Comparison of ENCODE assay signal across 20 cellular contexts in the genomic region with DNA sequence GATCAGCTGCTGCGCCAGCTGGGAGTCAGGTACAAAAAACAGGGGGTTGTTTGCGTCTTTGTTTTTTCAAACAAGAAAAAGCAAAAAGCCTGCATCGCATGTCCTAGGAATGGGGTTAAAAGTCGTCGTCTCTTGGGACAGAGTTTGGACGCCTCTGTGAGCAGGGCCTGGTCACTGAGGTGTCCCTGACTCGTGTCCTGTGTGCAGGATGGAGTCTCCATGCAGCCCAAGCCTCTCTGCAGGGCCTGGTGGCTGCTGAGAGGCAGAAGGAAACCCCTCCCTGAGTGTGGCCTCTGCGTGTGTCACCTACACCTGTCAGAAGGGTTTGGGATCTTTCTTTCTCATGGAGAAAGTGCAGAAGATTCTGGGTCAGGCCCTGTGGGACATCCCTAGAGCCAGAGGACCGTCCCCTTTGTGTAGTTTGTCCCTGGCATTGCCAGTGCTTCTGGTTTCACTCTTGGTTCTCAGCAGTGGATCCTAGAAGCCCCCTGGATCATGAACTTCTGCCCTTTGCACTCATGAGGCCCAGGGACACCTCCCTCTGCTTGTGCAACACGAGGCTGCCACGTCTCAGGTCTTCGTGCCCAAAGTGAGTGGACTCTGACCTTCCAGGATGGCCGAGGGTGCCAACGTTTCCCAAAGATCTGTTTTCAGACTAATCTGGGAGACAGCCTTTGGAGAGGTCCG.
DNase-seq lines count a peak whose midpoint lies in the region; ATAC-seq, FAIRE-seq and TF ChIP-seq lines count a peak whose summit lies in the region.
"Had no signal": no experiment of that assay in that cellular context is flagged by ENCODE, and none has a peak within 500 bp of the region (broad histone marks: within the 10 kb centered on the region; RNA-seq: fewer than 3 reads in every experiment).

No MANE protein-coding gene starts in this region.

- WGBS in HepG2 (ENCODE audit: low lambda C conversion rate): 24% methylated on average over 10 of the region's 15 CpGs
- 58 to 64% methylated on average over 15 of the region's 15 CpGs for WGBS in pancreas, 2 donors

- H2AFZ ChIP-seq in HepG2 (ENCODE audit: low read length): no peak overlapping the region

- H3K4me3 ChIP-seq in HepG2 (replicated peaks in 1 of 3; ENCODE audit: insufficient read depth in 1 of 3, low read depth in 2 of 3, low read length in 3 of 3) (peak overlapping the region in 1 of 3 experiments; percentile 43; a peak in 1 of 6 replicates), pancreas (no peak overlapping the region)
- H3K4me3 ChIP-seq: K562 had no signal

- H3K36me3 ChIP-seq in HepG2 (replicated peaks in 1 of 2; ENCODE audit: control insufficient read depth in 1 of 2, insufficient read depth in 2 of 2, low read length in 2 of 2) (no peaks in the 10 kb centered on the region), pancreas (no peaks in the 10 kb centered on the region)
- H3K36me3 ChIP-seq: BE2C had no signal

- H3K9me3 ChIP-seq in HepG2 (ENCODE audit: low read length) (no peaks in the 10 kb centered on the region), pancreas (no peaks in the 10 kb centered on the region)
- H3K9me3 ChIP-seq: BE2C, Caco-2 had no signal

- intact Hi-C loops in left ventricle myocardium superior (cut with micrococcal nuclease) (no loop called here), Right ventricle myocardium inferior (cut with DNase I) (no loop called here), HepG2 (cut with micrococcal nuclease; ENCODE audit: unreplicated experiment) (no loop called here), pancreas (cut with DNase I) (no loop called here)

- ATAC-seq in left ventricle myocardium superior (no peak), Right ventricle myocardium inferior (no peak), HepG2 (peak; percentile 52), pancreas (peak; percentile 66 to 80 (median 76))
- no peak for ATAC-seq in activated CD4-positive, CD25-positive, alpha-beta regulatory T cell treated with anti-CD3 and anti-CD28 coated beads, Interleukin-2, amount 50 U/mL, for 24 hours
- ATAC-seq: K562 had no signal

- H3K4me1 ChIP-seq in HepG2 (ENCODE audit: insufficient read depth, low read length) (peaks cover 14% of the 10 kb centered on the region), pancreas (peaks cover 5 to 17% (median 6%) of the 10 kb centered on the region in 3 donors)
- H3K4me1 ChIP-seq: BE2C had no signal

- H4K20me1 ChIP-seq in HepG2 (ENCODE audit: insufficient read depth, low read length): no peaks in the 10 kb centered on the region

- H3K4me2 ChIP-seq in HepG2 (ENCODE audit: low read depth, low read length): peak overlapping the region; percentile 51

- H3K9ac ChIP-seq in HepG2 (ENCODE audit: insufficient read depth, low read depth, low read length): no peak overlapping the region

- no peak for TF ChIP-seq POLR2A in HepG2 (IDR thresholded peaks at IDR 0.05; ENCODE audit: insufficient read depth in 1 of 2, low read depth in 2 of 2, low read length in 2 of 2)

- FAIRE-seq in HepG2 (lab: Jason Lieb, UNC): no peak
- FAIRE-seq in pancreas (lab: Jason Lieb, UNC): no peak
- FAIRE-seq: G401.6, K562, RCC 7860 had no signal

- BruUV-seq in HepG2 (replicated peaks; lab: Mats Ljungman, UMichigan): no TSS peak

- 0 out of 5 replicates have a peak, but pooled peaks cover 0 to 5% of the 10 kb centered on the region in 2 experiments for H3K27me3 ChIP-seq in HepG2 (ENCODE audit: control insufficient read depth in 1 of 2, insufficient read depth in 2 of 2, low read length in 2 of 2)
- no peaks in the 10 kb centered on the region for H3K27me3 ChIP-seq in pancreas
- H3K27me3 ChIP-seq: BE2C had no signal

- CTCF ChIA-PET in HepG2 (lab: Yijun Ruan, JAX; ENCODE audit: low intra/inter-chr PET ratio, low total read pairs): no interaction called here

- POLR2A ChIA-PET in HepG2 (lab: Yijun Ruan, JAX): no interaction called here

- in situ Hi-C loops in HepG2 (cut with HindIII; ENCODE audit: extremely low pct_ligation_motif_present, low pct_unique_long_range_greater_than_20kb): no loop called here

- TF ChIP-seq RAD21 in HepG2 (CRISPR knock-in tag; IDR thresholded peaks at IDR 0.05): no peak

- DNase-seq in left ventricle myocardium superior (peak; percentile 8), Right ventricle myocardium inferior (ENCODE audit: missing footprints) (no peak), HepG2 (ENCODE audit: low spot score) (peak; percentile 13), pancreas (peak in 1 of 6 donors; percentile 61), NAMALWA (ENCODE audit: low spot score) (no peak)
- DNase-seq in stimulated activated CD4-positive, alpha-beta T cell treated with anti-CD3 and anti-CD28 coated beads, Interleukin-4, amount 100 ng/mL, for 4 hours: no peak
- DNase-seq in stimulated activated CD4-positive, alpha-beta T cell treated with anti-CD3 and anti-CD28 coated beads, Interleukin-2, amount 100 ng/mL, for 48 hours: no peak
- DNase-seq: BE2C; Caco-2; CD4-positive, alpha-beta T cell; H9; NCI-H1105 treated with DMSO at 0.1 percent for 48 hours; NCI-H1694; NCI-H748 treated with DMSO at 0.1 percent for 48 hours; NK-92 treated with Interleukin-12 subunit alpha and Interleukin-12 subunit beta, amount 100 ng/mL, for 24 hours; SHP77 had no signal

- H3K27ac ChIP-seq in HepG2 (ENCODE audit: extremely low read length, insufficient read depth, low read length) (no peak overlapping the region), pancreas (peak overlapping the region in 2 of 4 donors; percentile 52 to 57)

- no peak for TF ChIP-seq EP300 in HepG2 (IDR thresholded peaks at IDR 0.05; ENCODE audit: low read depth in 2 of 2, low read length in 2 of 2)
- TF ChIP-seq EP300 in HepG2 (CRISPR knock-in tag; IDR thresholded peaks at IDR 0.05; ENCODE audit: borderline replicate concordance): no peak

- no peaks in the 10 kb centered on the region for H3K79me2 ChIP-seq in HepG2 (ENCODE audit: insufficient read depth, low read length)

- TF ChIP-seq CTCF in HepG2 (CRISPR knock-in tag; IDR thresholded peaks at IDR 0.05) (no peak), pancreas (IDR thresholded peaks at IDR 0.05) (no peak)

TF ChIP-seq in HepG2, 621 proteins besides CTCF, POLR2A, EP300 and RAD21 (continues in another document):
- TF ChIP-seq ZBTB3 (CRISPR knock-in tag; IDR thresholded peaks at IDR 0.05; ENCODE audit: borderline replicate concordance, low read depth) (no peak), ZKSCAN1 (IDR thresholded peaks at IDR 0.05; ENCODE audit: low read length) (no peak), TBL1XR1 (IDR thresholded peaks at IDR 0.05; ENCODE audit: borderline replicate concordance, low read length, partially characterized antibody) (no peak), ZNF33B (CRISPR knock-in tag; IDR thresholded peaks at IDR 0.05) (no peak), NR2F1 (CRISPR knock-in tag; IDR thresholded peaks at IDR 0.05) (peak in 1 of 2 experiments; percentile 24; a peak in 1 of 4 replicates), RARA (CRISPR knock-in tag; IDR thresholded peaks at IDR 0.05) (peak; percentile 89), CBFB (CRISPR knock-in tag; IDR thresholded peaks at IDR 0.05) (no peak)
- TF ChIP-seq, protein P1, sequence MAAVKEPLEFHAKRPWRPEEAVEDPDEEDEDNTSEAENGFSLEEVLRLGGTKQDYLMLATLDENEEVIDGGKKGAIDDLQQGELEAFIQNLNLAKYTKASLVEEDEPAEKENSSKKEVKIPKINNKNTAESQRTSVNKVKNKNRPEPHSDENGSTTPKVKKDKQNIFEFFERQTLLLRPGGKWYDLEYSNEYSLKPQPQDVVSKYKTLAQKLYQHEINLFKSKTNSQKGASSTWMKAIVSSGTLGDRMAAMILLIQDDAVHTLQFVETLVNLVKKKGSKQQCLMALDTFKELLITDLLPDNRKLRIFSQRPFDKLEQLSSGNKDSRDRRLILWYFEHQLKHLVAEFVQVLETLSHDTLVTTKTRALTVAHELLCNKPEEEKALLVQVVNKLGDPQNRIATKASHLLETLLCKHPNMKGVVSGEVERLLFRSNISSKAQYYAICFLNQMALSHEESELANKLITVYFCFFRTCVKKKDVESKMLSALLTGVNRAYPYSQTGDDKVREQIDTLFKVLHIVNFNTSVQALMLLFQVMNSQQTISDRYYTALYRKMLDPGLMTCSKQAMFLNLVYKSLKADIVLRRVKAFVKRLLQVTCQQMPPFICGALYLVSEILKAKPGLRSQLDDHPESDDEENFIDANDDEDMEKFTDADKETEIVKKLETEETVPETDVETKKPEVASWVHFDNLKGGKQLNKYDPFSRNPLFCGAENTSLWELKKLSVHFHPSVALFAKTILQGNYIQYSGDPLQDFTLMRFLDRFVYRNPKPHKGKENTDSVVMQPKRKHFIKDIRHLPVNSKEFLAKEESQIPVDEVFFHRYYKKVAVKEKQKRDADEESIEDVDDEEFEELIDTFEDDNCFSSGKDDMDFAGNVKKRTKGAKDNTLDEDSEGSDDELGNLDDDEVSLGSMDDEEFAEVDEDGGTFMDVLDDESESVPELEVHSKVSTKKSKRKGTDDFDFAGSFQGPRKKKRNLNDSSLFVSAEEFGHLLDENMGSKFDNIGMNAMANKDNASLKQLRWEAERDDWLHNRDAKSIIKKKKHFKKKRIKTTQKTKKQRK (IDR thresholded peaks at IDR 0.05; ENCODE audit: low read length): no peak
- TF ChIP-seq, protein P2, sequence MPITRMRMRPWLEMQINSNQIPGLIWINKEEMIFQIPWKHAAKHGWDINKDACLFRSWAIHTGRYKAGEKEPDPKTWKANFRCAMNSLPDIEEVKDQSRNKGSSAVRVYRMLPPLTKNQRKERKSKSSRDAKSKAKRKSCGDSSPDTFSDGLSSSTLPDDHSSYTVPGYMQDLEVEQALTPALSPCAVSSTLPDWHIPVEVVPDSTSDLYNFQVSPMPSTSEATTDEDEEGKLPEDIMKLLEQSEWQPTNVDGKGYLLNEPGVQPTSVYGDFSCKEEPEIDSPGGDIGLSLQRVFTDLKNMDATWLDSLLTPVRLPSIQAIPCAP (CRISPR knock-in tag; IDR thresholded peaks at IDR 0.05; ENCODE audit: low read depth): no peak
- TF ChIP-seq, protein P3, sequence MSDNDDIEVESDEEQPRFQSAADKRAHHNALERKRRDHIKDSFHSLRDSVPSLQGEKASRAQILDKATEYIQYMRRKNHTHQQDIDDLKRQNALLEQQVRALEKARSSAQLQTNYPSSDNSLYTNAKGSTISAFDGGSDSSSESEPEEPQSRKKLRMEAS (IDR thresholded peaks at IDR 0.05): peak; percentile 50; the same call in 1 of the 2 replicates

Comparison
In these comparisons a context has a peak if more than half of its experiments do, and no peak if none do; other contexts are left out.
1. DNase-seq: peak in left ventricle myocardium superior (single experiment) and HepG2 (single experiment); none in Right ventricle myocardium inferior (single experiment), stimulated activated CD4-positive, alpha-beta T cell treated with anti-CD3 and anti-CD28 coated beads, Interleukin-4, amount 100 ng/mL, for 4 hours (0 of 2), stimulated activated CD4-positive, alpha-beta T cell treated with anti-CD3 and anti-CD28 coated beads, Interleukin-2, amount 100 ng/mL, for 48 hours (0 of 2) and NAMALWA (single experiment).
2. ATAC-seq: peak in HepG2 (single experiment) and pancreas (4 of 4); none in left ventricle myocardium superior (single experiment), Right ventricle myocardium inferior (single experiment) and activated CD4-positive, CD25-positive, alpha-beta regulatory T cell treated with anti-CD3 and anti-CD28 coated beads, Interleukin-2, amount 50 U/mL, for 24 hours (0 of 2).